19 cellular contexts compared by ENCODE assay signal in genomic region chr2:74768401-74768914, GRCh38.
DNase-seq lines count a peak whose midpoint lies in the region; TF ChIP-seq lines count a peak whose summit lies in the region.
"Had no signal": no experiment of that assay in that cellular context is flagged by ENCODE, and none has a peak within 500 bp of the region (broad histone marks: within the 10 kb centered on the region; RNA-seq: fewer than 3 reads in every experiment).

No MANE protein-coding gene starts in this region.

- 74% methylated on average over 4 of the region's 4 CpGs for WGBS in SK-N-SH (ENCODE audit: low lambda C conversion rate)

- no peak for TF ChIP-seq EP300 in SK-N-SH (IDR thresholded peaks at IDR 0.05; ENCODE audit: borderline replicate concordance in 1 of 2, low read depth in 1 of 2, low read length in 1 of 2)

- H3K4me3 Mint-ChIP-seq in neural crest cell = no peak overlapping the region
- H3K4me3 Mint-ChIP-seq: activated CD4-positive, alpha-beta memory T cell treated with anti-CD3 and anti-CD28 coated beads for 36 hours; nephron progenitor cell; stimulated activated naive CD8-positive, alpha-beta T cell treated with anti-CD3 and anti-CD28 coated beads, Interleukin-15, amount 100 ng/mL, for 72 hours had no signal

- no peaks in the 10 kb centered on the region; the same call in 1 of the 2 replicates for H4K20me1 ChIP-seq in SK-N-SH (ENCODE audit: insufficient read depth)

- no peaks in the 10 kb centered on the region for H3K79me2 ChIP-seq in SK-N-SH (ENCODE audit: insufficient read depth)

- H3K27me3 Mint-ChIP-seq in neural crest cell (ENCODE audit: low read depth) = no peaks in the 10 kb centered on the region
- H3K27me3 Mint-ChIP-seq: activated CD4-positive, alpha-beta memory T cell treated with anti-CD3 and anti-CD28 coated beads for 36 hours; stimulated activated naive CD8-positive, alpha-beta T cell treated with anti-CD3 and anti-CD28 coated beads, Interleukin-15, amount 100 ng/mL, for 72 hours had no signal

- no peak overlapping the region for H2AFZ ChIP-seq in SK-N-SH (ENCODE audit: low read depth)

- H3K36me3 ChIP-seq in SK-N-SH (replicated peaks in 1 of 2; ENCODE audit: control insufficient read depth in 1 of 2, insufficient read depth in 2 of 2, low read length in 1 of 2) = no peaks in the 10 kb centered on the region
- H3K36me3 ChIP-seq: brain microvascular endothelial cell had no signal

- H3K4me1 Mint-ChIP-seq in neural crest cell = peaks cover 34% of the 10 kb centered on the region

- TF ChIP-seq RAD21 in SK-N-SH (IDR thresholded peaks at IDR 0.05; ENCODE audit: low read length) = no peak

- peaks cover 10 to 16% of the 10 kb centered on the region in 2 experiments; a peak in 3 of 4 replicates for H3K4me1 ChIP-seq in SK-N-SH (ENCODE audit: control insufficient read depth in 1 of 2, insufficient read depth in 2 of 2, low read depth in 1 of 2, low read length in 1 of 2)

- no peak for TF ChIP-seq CTCF in AG09309 (IDR thresholded peaks at IDR 0.05; ENCODE audit: control insufficient read depth, insufficient read depth, low read depth, low read length, missing control alignments)
- no peak for TF ChIP-seq CTCF in SK-N-SH (IDR thresholded peaks at IDR 0.05)
- no peak for TF ChIP-seq CTCF in fibroblast of the aortic adventitia (IDR thresholded peaks at IDR 0.05; ENCODE audit: insufficient read depth, low read length)
- no peak for TF ChIP-seq CTCF in neural crest cell (conservative IDR thresholded peaks at IDR 0.05)

- H3K9me3 Mint-ChIP-seq in neural crest cell = no peaks in the 10 kb centered on the region
- H3K9me3 Mint-ChIP-seq: activated CD4-positive, alpha-beta memory T cell treated with anti-CD3 and anti-CD28 coated beads for 36 hours; nephron progenitor cell; stimulated activated naive CD8-positive, alpha-beta T cell treated with anti-CD3 and anti-CD28 coated beads, Interleukin-15, amount 100 ng/mL, for 72 hours had no signal

- peak; percentile 18 for DNase-seq in AG09309 (ENCODE audit: low read depth)
- no peak for DNase-seq in SK-N-SH
- peak; percentile 76 for DNase-seq in fibroblast of the aortic adventitia (ENCODE audit: low read depth)
- no peak for DNase-seq in neural crest cell (ENCODE audit: low read depth, low spot score)
- no peak for DNase-seq in stimulated activated CD8-positive, alpha-beta memory T cell treated with anti-CD3 and anti-CD28 coated beads, Interleukin-4, amount 100 ng/mL, for 48 hours
- no peak for DNase-seq in anterior cingulate cortex (lab: John Stamatoyannopoulos, UW)
- no peak for DNase-seq in stimulated activated CD4-positive, alpha-beta T cell treated with anti-CD3 and anti-CD28 coated beads, Interleukin-4, amount 100 ng/mL, for 1 hour
- DNase-seq in activated CD4-positive, alpha-beta T cell treated with anti-CD3 and anti-CD28 coated beads for 1 hour = no peak
- DNase-seq: activated CD4-positive, alpha-beta memory T cell treated with anti-CD3 and anti-CD28 coated beads for 36 hours; activated effector memory CD4-positive, alpha-beta T cell treated with Interleukin-2 at 50 U/mL for 16 hours; brain microvascular endothelial cell; DMS 273 treated with DMSO at 0.1 percent for 48 hours; Kasumi-1; NCI-H187; NCI-H526 treated with DMSO at 0.1 percent for 48 hours; nephron progenitor cell; stimulated activated naive CD8-positive, alpha-beta T cell treated with anti-CD3 and anti-CD28 coated beads, Interleukin-15, amount 100 ng/mL, for 72 hours had no signal

- no peaks in the 10 kb centered on the region for H3K9me2 ChIP-seq in SK-N-SH

- H3K27ac ChIP-seq in SK-N-SH (ENCODE audit: low read depth in 2 of 2, low read length in 1 of 2) = peak overlapping the region in 1 of 2 experiments; percentile 39; a peak in 2 of 4 replicates
- H3K27ac ChIP-seq: brain microvascular endothelial cell, HL-60, skin epidermis had no signal

- no peak overlapping the region for H3K9ac ChIP-seq in SK-N-SH

- CTCF ChIA-PET in SK-N-SH (lab: Yijun Ruan, JAX) = interaction anchor here (0.7 kb wide), 1 partner anchor 9 kb away, joined by 4 read pairs; no protein-coding TSS in a partner anchor

- H3K4me3 ChIP-seq in AG09309 (ENCODE audit: control insufficient read depth, low read depth, low read length) = no peak overlapping the region
- no peak overlapping the region for H3K4me3 ChIP-seq in SK-N-SH (ENCODE audit: low read depth in 2 of 2, low read length in 1 of 2)
- H3K4me3 ChIP-seq in fibroblast of the aortic adventitia (ENCODE audit: low read depth, low read length) = no peak overlapping the region
- H3K4me3 ChIP-seq: skin epidermis had no signal

- H3K4me2 ChIP-seq in SK-N-SH = 0 out of 2 replicates have a peak overlapping the region, but pooled peaks have one; percentile 37

- POLR2A ChIA-PET in SK-N-SH (lab: Yijun Ruan, JAX) = no interaction called here

- H3K9me3 ChIP-seq in SK-N-SH = no peaks in the 10 kb centered on the region

- H3K27me3 ChIP-seq in SK-N-SH (ENCODE audit: insufficient read depth) = no peaks in the 10 kb centered on the region
- H3K27me3 ChIP-seq: brain microvascular endothelial cell had no signal

- peaks cover 12% of the 10 kb centered on the region for H3F3A ChIP-seq in SK-N-SH (replicated peaks; ENCODE audit: insufficient read depth)

- H3K27ac Mint-ChIP-seq in neural crest cell (ENCODE audit: unreplicated experiment) = peak overlapping the region; percentile 71
- H3K27ac Mint-ChIP-seq: activated CD4-positive, alpha-beta memory T cell treated with anti-CD3 and anti-CD28 coated beads for 36 hours; nephron progenitor cell had no signal

- no peaks in the 10 kb centered on the region for H3K36me3 Mint-ChIP-seq in neural crest cell (ENCODE audit: low read depth)
- H3K36me3 Mint-ChIP-seq: activated CD4-positive, alpha-beta memory T cell treated with anti-CD3 and anti-CD28 coated beads for 36 hours had no signal

TF ChIP-seq in SK-N-SH, 30 proteins besides CTCF, POLR2A, EP300 and RAD21 (continues in another document):
- no peak for TF ChIP-seq FOXJ3 (CRISPR knock-in tag; IDR thresholded peaks at IDR 0.05)
- no peak for TF ChIP-seq POLR2AphosphoS5 (IDR thresholded peaks at IDR 0.05; ENCODE audit: low read depth, low read length)
- TF ChIP-seq YY1 (IDR thresholded peaks at IDR 0.05; ENCODE audit: low read depth) = no peak
- TF ChIP-seq, protein P1, sequence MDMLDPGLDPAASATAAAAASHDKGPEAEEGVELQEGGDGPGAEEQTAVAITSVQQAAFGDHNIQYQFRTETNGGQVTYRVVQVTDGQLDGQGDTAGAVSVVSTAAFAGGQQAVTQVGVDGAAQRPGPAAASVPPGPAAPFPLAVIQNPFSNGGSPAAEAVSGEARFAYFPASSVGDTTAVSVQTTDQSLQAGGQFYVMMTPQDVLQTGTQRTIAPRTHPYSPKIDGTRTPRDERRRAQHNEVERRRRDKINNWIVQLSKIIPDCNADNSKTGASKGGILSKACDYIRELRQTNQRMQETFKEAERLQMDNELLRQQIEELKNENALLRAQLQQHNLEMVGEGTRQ (IDR thresholded peaks at IDR 0.05; ENCODE audit: borderline replicate concordance, low read depth, low read length) = no peak
- no peak for TF ChIP-seq TAF1 (IDR thresholded peaks at IDR 0.05; ENCODE audit: borderline replicate concordance, low read depth, low read length)
- no peak for TF ChIP-seq GABPA (IDR thresholded peaks at IDR 0.05; ENCODE audit: low read depth)
- TF ChIP-seq IRF3 (IDR thresholded peaks at IDR 0.05; ENCODE audit: low read depth, low read length) = no peak
- TF ChIP-seq RCOR1 (IDR thresholded peaks at IDR 0.05; ENCODE audit: low read length) = no peak
- no peak for TF ChIP-seq JUND (IDR thresholded peaks at IDR 0.05)
- TF ChIP-seq, protein P2, sequence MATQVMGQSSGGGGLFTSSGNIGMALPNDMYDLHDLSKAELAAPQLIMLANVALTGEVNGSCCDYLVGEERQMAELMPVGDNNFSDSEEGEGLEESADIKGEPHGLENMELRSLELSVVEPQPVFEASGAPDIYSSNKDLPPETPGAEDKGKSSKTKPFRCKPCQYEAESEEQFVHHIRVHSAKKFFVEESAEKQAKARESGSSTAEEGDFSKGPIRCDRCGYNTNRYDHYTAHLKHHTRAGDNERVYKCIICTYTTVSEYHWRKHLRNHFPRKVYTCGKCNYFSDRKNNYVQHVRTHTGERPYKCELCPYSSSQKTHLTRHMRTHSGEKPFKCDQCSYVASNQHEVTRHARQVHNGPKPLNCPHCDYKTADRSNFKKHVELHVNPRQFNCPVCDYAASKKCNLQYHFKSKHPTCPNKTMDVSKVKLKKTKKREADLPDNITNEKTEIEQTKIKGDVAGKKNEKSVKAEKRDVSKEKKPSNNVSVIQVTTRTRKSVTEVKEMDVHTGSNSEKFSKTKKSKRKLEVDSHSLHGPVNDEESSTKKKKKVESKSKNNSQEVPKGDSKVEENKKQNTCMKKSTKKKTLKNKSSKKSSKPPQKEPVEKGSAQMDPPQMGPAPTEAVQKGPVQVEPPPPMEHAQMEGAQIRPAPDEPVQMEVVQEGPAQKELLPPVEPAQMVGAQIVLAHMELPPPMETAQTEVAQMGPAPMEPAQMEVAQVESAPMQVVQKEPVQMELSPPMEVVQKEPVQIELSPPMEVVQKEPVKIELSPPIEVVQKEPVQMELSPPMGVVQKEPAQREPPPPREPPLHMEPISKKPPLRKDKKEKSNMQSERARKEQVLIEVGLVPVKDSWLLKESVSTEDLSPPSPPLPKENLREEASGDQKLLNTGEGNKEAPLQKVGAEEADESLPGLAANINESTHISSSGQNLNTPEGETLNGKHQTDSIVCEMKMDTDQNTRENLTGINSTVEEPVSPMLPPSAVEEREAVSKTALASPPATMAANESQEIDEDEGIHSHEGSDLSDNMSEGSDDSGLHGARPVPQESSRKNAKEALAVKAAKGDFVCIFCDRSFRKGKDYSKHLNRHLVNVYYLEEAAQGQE (IDR thresholded peaks at IDR 0.05; ENCODE audit: low read depth, low read length) = no peak
- no peak for TF ChIP-seq USF1 (IDR thresholded peaks at IDR 0.05; ENCODE audit: borderline replicate concordance, low read depth)
- TF ChIP-seq GATA2 (CRISPR knock-in tag; IDR thresholded peaks at IDR 0.05) = no peak

Comparison
In these comparisons a context has a peak if more than half of its experiments do, and no peak if none do; other contexts are left out.
1. DNase-seq: peak in AG09309 (single experiment) and fibroblast of the aortic adventitia (single experiment); none in SK-N-SH (single experiment), neural crest cell (single experiment), stimulated activated CD8-positive, alpha-beta memory T cell treated with anti-CD3 and anti-CD28 coated beads, Interleukin-4, amount 100 ng/mL, for 48 hours (single experiment), anterior cingulate cortex (0 of 58), stimulated activated CD4-positive, alpha-beta T cell treated with anti-CD3 and anti-CD28 coated beads, Interleukin-4, amount 100 ng/mL, for 1 hour (single experiment) and activated CD4-positive, alpha-beta T cell treated with anti-CD3 and anti-CD28 coated beads for 1 hour (single experiment).